13 cellular contexts compared by ENCODE assay signal in the genomic region with DNA sequence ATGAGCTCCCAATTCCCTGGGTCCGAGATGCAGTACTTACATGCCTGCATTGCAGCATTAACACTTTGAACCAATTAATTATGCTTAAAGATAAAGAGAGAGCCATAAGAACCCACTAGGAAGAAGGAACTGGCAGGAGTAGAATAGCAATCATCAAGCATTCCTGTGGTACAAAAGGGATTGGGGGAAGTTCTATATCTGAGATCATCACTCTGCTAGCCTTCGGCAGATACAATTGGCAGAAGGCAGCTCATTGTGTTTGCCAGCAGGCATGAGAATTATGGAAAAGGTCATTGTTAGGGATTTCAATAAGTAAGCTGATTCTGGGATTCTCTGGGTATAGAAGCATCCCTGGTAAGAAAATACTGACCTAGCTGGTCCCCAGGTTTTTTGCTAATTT.
DNase-seq lines count a peak whose midpoint lies in the region; ATAC-seq lines count a peak whose summit lies in the region.
"Had no signal": no experiment of that assay in that cellular context is flagged by ENCODE, and none has a peak within 500 bp of the region (broad histone marks: within the 10 kb centered on the region; RNA-seq: fewer than 3 reads in every experiment).

No MANE protein-coding gene starts in this region.

- no peaks in the 10 kb centered on the region for H3K36me3 ChIP-seq in SJSA1
- H3K36me3 ChIP-seq: HAP-1, sigmoid colon had no signal

- H3K4me1 ChIP-seq in SJSA1 (replicated peaks), result peaks cover 57% of the 10 kb centered on the region
- H3K4me1 ChIP-seq: HAP-1, sigmoid colon had no signal

- no peaks in the 10 kb centered on the region for H3K27me3 ChIP-seq in SJSA1 (replicated peaks)
- H3K27me3 ChIP-seq: sigmoid colon had no signal

- DNase-seq in GM03348 (ENCODE audit: low spot score), result peak; percentile 74
- peak; percentile 44 to 67 for DNase-seq in SJSA1 (ENCODE audit: low read depth in 1 of 2, low spot score in 2 of 2)
- DNase-seq in fibroblast of peridontal ligament (ENCODE audit: extremely low read depth), result peak; percentile 93
- peak; percentile 82 for DNase-seq in renal cortical epithelial cell (ENCODE audit: low read depth)
- no peak for DNase-seq in DMS79 treated with DMSO at 0.1 percent for 48 hours (lab: John Stamatoyannopoulos, UW)
- DNase-seq in activated CD4-positive, CD25-positive, alpha-beta regulatory T cell treated with anti-CD3 and anti-CD28 coated beads, Interleukin-2, amount 50 U/mL, for 72 hours, result no peak
- no peak for DNase-seq in LoVo (ENCODE audit: low spot score)
- DNase-seq: endodermal cell; left ventricle myocardium superior; sigmoid colon; stimulated activated naive CD4-positive, alpha-beta T cell treated with Interleukin-2 at 50 U/mL for 16 hours had no signal

- H3K9me3 ChIP-seq in SJSA1 (replicated peaks), result no peaks in the 10 kb centered on the region

- peak overlapping the region; percentile 68 for H3K27ac ChIP-seq in SJSA1
- H3K27ac ChIP-seq: sigmoid colon had no signal

- no peak overlapping the region for H3K4me3 ChIP-seq in SJSA1
- H3K4me3 ChIP-seq: HAP-1, sigmoid colon had no signal

- ATAC-seq in GM21515 (IDR thresholded peaks at IDR 0.05; ENCODE audit: unreplicated experiment), result no peak
- ATAC-seq: left ventricle myocardium superior had no signal

Comparison
In these comparisons a context has a peak if more than half of its experiments do, and no peak if none do; other contexts are left out.
1. DNase-seq: peak in GM03348 (single experiment), SJSA1 (2 of 2), fibroblast of peridontal ligament (single experiment) and renal cortical epithelial cell (single experiment); none in DMS79 treated with DMSO at 0.1 percent for 48 hours (single experiment), activated CD4-positive, CD25-positive, alpha-beta regulatory T cell treated with anti-CD3 and anti-CD28 coated beads, Interleukin-2, amount 50 U/mL, for 72 hours (single experiment) and LoVo (single experiment).